In genomic region chr22:38070250-38070921, GRCh38 we compare ENCODE assay signal across 22 cellular contexts. TPM values are rescaled to one million over a fixed set of nuclear protein-coding genes. Genes with fewer than 3 reads are reported as not detected.
DNase-seq lines count a peak whose midpoint lies in the region; ATAC-seq and TF ChIP-seq lines count a peak whose summit lies in the region.
"Had no signal": no experiment of that assay in that cellular context is flagged by ENCODE, and none has a peak within 500 bp of the region (broad histone marks: within the 10 kb centered on the region; RNA-seq: fewer than 3 reads in every experiment).

No MANE protein-coding gene starts in this region.

- no peak for ATAC-seq in Right ventricle myocardium inferior
- no peak for ATAC-seq in sciatic nerve
- ATAC-seq: GM12878; natural killer cell; stimulated activated naive CD8-positive, alpha-beta T cell treated with anti-CD3 and anti-CD28 coated beads, Interleukin-15, Interleukin-2, amounts not matched to agents 100 U/mL and 50 U/mL, for 24 hours had no signal

- TF ChIP-seq POLR2A in prostate gland (IDR thresholded peaks at IDR 0.05) (no peak), vagina (IDR thresholded peaks at IDR 0.05) (no peak)

- TF ChIP-seq CTCF in cardiac muscle cell (IDR thresholded peaks at IDR 0.05; ENCODE audit: low read depth, low read length) = no peak
- no peak for TF ChIP-seq CTCF in right atrium auricular region (IDR thresholded peaks at IDR 0.05)
- TF ChIP-seq CTCF in prostate gland (IDR thresholded peaks at IDR 0.05) = no peak
- TF ChIP-seq CTCF in vagina (IDR thresholded peaks at IDR 0.05) = no peak

- H3K9me3 ChIP-seq in cardiac muscle cell (ENCODE audit: low read depth) = no peaks in the 10 kb centered on the region
- no peaks in the 10 kb centered on the region for H3K9me3 ChIP-seq in right atrium auricular region
- no peaks in the 10 kb centered on the region for H3K9me3 ChIP-seq in prostate gland
- H3K9me3 ChIP-seq in vagina = no peaks in the 10 kb centered on the region
- H3K9me3 ChIP-seq: A549, Peyer's patch had no signal

- H3K4me3 ChIP-seq in cardiac muscle cell (no peak overlapping the region), right atrium auricular region (no peak overlapping the region), prostate gland (no peak overlapping the region), vagina (no peak overlapping the region)
- H3K4me3 ChIP-seq: A549, GM12878, Peyer's patch had no signal

- peaks cover 34% of the 10 kb centered on the region for H3K4me1 ChIP-seq in cardiac muscle cell (ENCODE audit: low read depth)
- H3K4me1 ChIP-seq in right atrium auricular region = peaks cover 0 to 36% of the 10 kb centered on the region in 2 donors
- peaks cover 14% of the 10 kb centered on the region for H3K4me1 ChIP-seq in prostate gland (replicated peaks)
- peaks cover 9% of the 10 kb centered on the region for H3K4me1 ChIP-seq in vagina
- H3K4me1 ChIP-seq: A549 had no signal

- peaks cover 19% of the 10 kb centered on the region for H3K36me3 ChIP-seq in cardiac muscle cell
- peaks cover 41% of the 10 kb centered on the region for H3K36me3 ChIP-seq in right atrium auricular region
- peaks cover 14 to 34% of the 10 kb centered on the region in 2 donors for H3K36me3 ChIP-seq in prostate gland
- H3K36me3 ChIP-seq in vagina = peaks cover 0 to 50% of the 10 kb centered on the region in 2 donors

- DNase-seq in cardiac muscle cell (ENCODE audit: low read depth in 1 of 2, low spot score in 1 of 2) = no peak
- no peak for DNase-seq in Right ventricle myocardium inferior (ENCODE audit: missing footprints)
- DNase-seq in right atrium auricular region (ENCODE audit: low spot score) = no peak
- no peak for DNase-seq in prostate gland (ENCODE audit: low spot score)
- DNase-seq in vagina (ENCODE audit: extremely low spot score in 2 of 2) = no peak
- DNase-seq in activated effector memory CD4-positive, alpha-beta T cell treated with Interleukin-2 at 50 U/mL for 16 hours = no peak
- no peak for DNase-seq in kidney glomerular epithelial cell (lab: John Stamatoyannopoulos, UW)
- no peak for DNase-seq in sciatic nerve (ENCODE audit: low spot score)
- DNase-seq: activated CD8-positive, alpha-beta memory T cell treated with anti-CD3 and anti-CD28 coated beads, Interleukin-2, amount 50 U/mL, for 4 hours; CD4-positive, alpha-beta memory T cell; EL; GOT3; natural killer cell; NCI-H748 treated with DMSO at 0.1 percent for 48 hours; Peyer's patch; small intestine; stimulated activated naive CD8-positive, alpha-beta T cell treated with anti-CD3 and anti-CD28 coated beads, Interleukin-15, Interleukin-2, amounts not matched to agents 100 U/mL and 50 U/mL, for 24 hours had no signal

- H3K27ac ChIP-seq in cardiac muscle cell = peak overlapping the region; percentile 86
- peak overlapping the region; percentile 81 to 89 for H3K27ac ChIP-seq in right atrium auricular region
- H3K27ac ChIP-seq in prostate gland = peak overlapping the region; percentile 80 to 95
- H3K27ac ChIP-seq in vagina = peak overlapping the region; percentile 85
- H3K27ac ChIP-seq: A549 had no signal

- intact Hi-C loops in Right ventricle myocardium inferior (cut with DNase I) = no loop called here
- intact Hi-C loops in prostate gland (cut with DNase I) = no loop called here
- intact Hi-C loops in vagina (cut with DNase I) = no loop called here
- intact Hi-C loops in sciatic nerve (cut with DNase I) = no loop called here

- 81% methylated on average over 11 of the region's 11 CpGs for WGBS in prostate gland

- no peaks in the 10 kb centered on the region for H3K27me3 ChIP-seq in cardiac muscle cell
- H3K27me3 ChIP-seq in right atrium auricular region = no peaks in the 10 kb centered on the region
- H3K27me3 ChIP-seq in prostate gland (replicated peaks; ENCODE audit: insufficient read depth) = no peaks in the 10 kb centered on the region
- no peaks in the 10 kb centered on the region for H3K27me3 ChIP-seq in vagina
- H3K27me3 ChIP-seq: Peyer's patch had no signal

RNA-seq across cellular contexts. Expression of gene PICK1, which starts 13.2 kb away (rescaled TPM):
- 57.8 and 62.4 TPM in 2 replicates for total RNA-seq in cardiac muscle cell
- 51.7 and 60.4 TPM in 2 replicates for polyA plus RNA-seq in cardiac muscle cell
- total RNA-seq in Right ventricle myocardium inferior = 20.9 TPM
- 10 to 100 TPM; 33.1 to 36.0 TPM for total RNA-seq in right atrium auricular region
- 100 to 1,000 TPM in 1 of 2 donors, 10 to 100 TPM in 1; 90.0 to 114 TPM for total RNA-seq in prostate gland
- 21.1 TPM for total RNA-seq in vagina
- total RNA-seq in sciatic nerve = 28.7 TPM

RNA-seq across cellular contexts. Expression of gene SLC16A8, which starts 13.6 kb away (rescaled TPM):
- 0.60 and 1.0 TPM in 2 replicates for total RNA-seq in cardiac muscle cell
- polyA plus RNA-seq in cardiac muscle cell = 1.7 and 3.7 TPM in 2 replicates
- total RNA-seq in Right ventricle myocardium inferior = not detected
- total RNA-seq in right atrium auricular region = under 1 TPM in 1 of 2 donors, not detected in 1; 0.28 TPM
- total RNA-seq in prostate gland = under 1 TPM; 0.28 to 0.59 TPM
- total RNA-seq in vagina = 0.98 TPM
- total RNA-seq in sciatic nerve = 1.7 TPM
- total RNA-seq: CD4-positive, alpha-beta memory T cell; GM12878; left colon; MCF 10A; Peyer's patch; T-helper 1 cell treated with Interleukin-12 subunit alpha and Interleukin-12 subunit beta and Interleukin-4 antibody, amounts not matched to agents 30 ng/mL and 1 ng/mL, for 36 hours had no signal
- polyA plus RNA-seq: A549; CD4-positive, alpha-beta memory T cell; GM12878 had no signal

RNA-seq across cellular contexts. Expression of gene BAIAP2L2, which starts 40.1 kb away (rescaled TPM):
- total RNA-seq in cardiac muscle cell (2.3 and 2.8 TPM in 2 replicates), Right ventricle myocardium inferior (0.30 TPM), right atrium auricular region (under 1 TPM in 1 of 2 donors, not detected in 1; 0.63 TPM), prostate gland (1 to 10 TPM in 1 of 2 donors, under 1 TPM in 1; 0.14 to 5.5 TPM), vagina (not detected), sciatic nerve (1.6 TPM)
- polyA plus RNA-seq in cardiac muscle cell = 1.2 and 1.3 TPM in 2 replicates
- polyA plus RNA-seq: CD4-positive, alpha-beta memory T cell had no signal
